In genomic region chr14:53047302-53047701, GRCh38 we compare ENCODE assay signal across 15 cellular contexts.
"Had no signal": no experiment of that assay in that cellular context is flagged by ENCODE, and none has a peak within 500 bp of the region (broad histone marks: within the 10 kb centered on the region; RNA-seq: fewer than 3 reads in every experiment).

No MANE protein-coding gene starts in this region.

- H3K27ac ChIP-seq: ascending aorta, dorsolateral prefrontal cortex, left ventricle myocardium inferior, spleen, testis, upper lobe of left lung had no signal

- H3K4me3 ChIP-seq: ascending aorta, dorsolateral prefrontal cortex, left ventricle myocardium inferior, spleen, testis, upper lobe of left lung had no signal

- H3K36me3 ChIP-seq: ascending aorta, upper lobe of left lung had no signal

- DNase-seq: activated B cell treated with CpG ODN at 0.5 μM for 24 hours; activated CD4-positive, alpha-beta T cell treated with anti-CD3 and anti-CD28 coated beads, Interleukin-2, amount 10 ng/mL, durations not matched to agents 24 days and 14 days; activated CD8-positive, alpha-beta memory T cell treated with anti-CD3 and anti-CD28 coated beads, Interleukin-2, amount 50 U/mL, for 48 hours; dorsolateral prefrontal cortex; hippocampal formation; left ventricle myocardium inferior; natural killer cell; nucleus accumbens; right cardiac atrium; spleen; stimulated activated naive CD8-positive, alpha-beta T cell treated with anti-CD3 and anti-CD28 coated beads, Interleukin-15, amount 100 ng/mL, for 72 hours; T-helper 17 cell; testis; upper lobe of left lung had no signal

- H3K27me3 ChIP-seq: ascending aorta, dorsolateral prefrontal cortex, spleen, testis, upper lobe of left lung had no signal

- H3K9me3 ChIP-seq: ascending aorta, left ventricle myocardium inferior, spleen, testis, upper lobe of left lung had no signal

- H3K4me1 ChIP-seq: spleen had no signal
